Comparison of ENCODE assay signal across 8 cellular contexts in the genomic region with DNA sequence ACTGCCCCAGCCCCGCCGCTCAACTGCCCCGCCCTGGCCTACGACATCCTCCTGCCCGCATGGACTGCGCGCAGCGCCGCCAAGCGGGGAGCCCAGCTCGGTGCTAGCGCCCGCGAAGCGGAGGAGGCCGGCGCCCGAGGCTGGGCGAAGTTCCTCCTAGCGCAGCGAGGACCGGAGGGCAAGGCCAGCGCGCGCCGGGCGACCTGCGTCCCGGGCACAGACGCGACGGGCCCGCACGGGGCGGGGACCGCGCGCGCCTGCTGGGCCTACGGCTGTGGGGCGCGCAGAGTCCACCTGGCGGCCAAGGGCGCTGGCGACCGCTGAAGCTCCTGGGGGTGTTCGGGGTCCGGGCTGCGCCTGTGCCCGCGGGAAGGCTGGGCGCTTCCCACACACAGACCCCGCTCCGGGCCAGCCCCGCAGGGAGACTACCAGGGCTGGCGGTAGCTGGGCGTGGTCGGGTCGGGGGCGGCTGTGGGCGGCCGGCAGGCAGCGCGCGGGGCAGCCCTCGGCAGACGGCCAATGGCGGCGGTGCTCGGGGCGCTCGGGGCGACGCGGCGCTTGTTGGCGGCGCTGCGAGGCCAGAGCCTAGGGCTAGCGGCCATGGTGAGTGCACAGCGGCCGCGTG. TPM values are rescaled to one million over a fixed set of nuclear protein-coding genes. Genes with fewer than 3 reads are reported as not detected.
DNase-seq lines count a peak whose midpoint lies in the region; ATAC-seq and TF ChIP-seq lines count a peak whose summit lies in the region.

Gene PCBD2, plus strand, starts transcription at position 511 of the 625 bp plus-strand sequence. Its CDS starts 9 bp downstream, at position 520.

- TF ChIP-seq EP300 in SK-N-SH (IDR thresholded peaks at IDR 0.05; ENCODE audit: borderline replicate concordance in 1 of 2, low read depth in 1 of 2, low read length in 1 of 2), result 0 out of 4 replicates have a peak, but pooled peaks of 1 of the 2 experiments have one; percentile 12

- POLR2A ChIA-PET in SK-N-SH (lab: Yijun Ruan, JAX), result interaction anchor here (0.5 to 2.5 kb wide), 10 partner anchors 10 to 333 kb away, joined by 3 to 17 read pairs (median 4); partner anchors contain the start of genes C5orf24, CAMLG, DDX46 and TXNDC15

- peak; percentile 96 for TF ChIP-seq CTCF in GM12864 (IDR thresholded peaks at IDR 0.05; ENCODE audit: low read depth, low read length, missing control alignments)
- peak; percentile 80 for TF ChIP-seq CTCF in SK-N-SH (IDR thresholded peaks at IDR 0.05)
- peak; percentile 86 for TF ChIP-seq CTCF in glutamatergic neuron (IDR thresholded peaks at IDR 0.05; ENCODE audit: partially characterized antibody, unreplicated experiment)
- TF ChIP-seq CTCF in osteoblast (IDR thresholded peaks at IDR 0.05; ENCODE audit: extremely low read depth, low read depth, low read length), result peak; percentile 74
- TF ChIP-seq CTCF in thoracic aorta (IDR thresholded peaks at IDR 0.05), result peak; percentile 80

- H3K27ac Mint-ChIP-seq in glutamatergic neuron (ENCODE audit: unreplicated experiment), result peak within 1 kb of the TSS; percentile 98

- H3K9me2 ChIP-seq in SK-N-SH, result no peaks in the 10 kb centered on the region

- H3K36me3 ChIP-seq in SK-N-SH (replicated peaks in 1 of 2; ENCODE audit: control insufficient read depth in 1 of 2, insufficient read depth in 2 of 2, low read length in 1 of 2), result peaks cover 3 to 20% of the 10 kb centered on the region in 2 experiments
- peaks cover 4% of the 10 kb centered on the region for H3K36me3 ChIP-seq in osteoblast (ENCODE audit: insufficient read depth, low read length)
- no peaks in the 10 kb centered on the region for H3K36me3 ChIP-seq in thoracic aorta

- peak; percentile 85 for ATAC-seq in HG02610 (IDR thresholded peaks at IDR 0.05; ENCODE audit: unreplicated experiment)
- ATAC-seq in thoracic aorta (ENCODE audit: insufficient number of reproducible peaks, low FRiP score, low read depth), result peak; percentile 95

- TF ChIP-seq RAD21 in SK-N-SH (IDR thresholded peaks at IDR 0.05; ENCODE audit: low read length), result peak; percentile 58

- H4K20me1 ChIP-seq in SK-N-SH (ENCODE audit: insufficient read depth) (no peaks in the 10 kb centered on the region), osteoblast (ENCODE audit: insufficient read depth, low read length) (no peaks in the 10 kb centered on the region)

- peaks cover 21% of the 10 kb centered on the region for H3F3A ChIP-seq in SK-N-SH (replicated peaks; ENCODE audit: insufficient read depth)

- H3K9me3 Mint-ChIP-seq in glutamatergic neuron (ENCODE audit: unreplicated experiment), result peaks cover 7% of the 10 kb centered on the region

- WGBS in SK-N-SH (ENCODE audit: low lambda C conversion rate), result no CpG with 5 or more reads among the region's 83 CpGs

- H3K4me1 Mint-ChIP-seq in glutamatergic neuron (ENCODE audit: low read depth, unreplicated experiment), result peaks cover 5% of the 10 kb centered on the region

- H3K4me3 ChIP-seq in GM12864 (ENCODE audit: low read depth, low read length) (peak within 1 kb of the TSS; percentile 77), SK-N-SH (ENCODE audit: low read depth in 2 of 2, low read length in 1 of 2) (peak within 1 kb of the TSS; percentile 60 to 78), osteoblast (ENCODE audit: insufficient read depth, low read length) (peak within 1 kb of the TSS; percentile 88), thoracic aorta (peak within 1 kb of the TSS; percentile 89)

- peak within 1 kb of the TSS; percentile 87 to 88 for H3K27ac ChIP-seq in SK-N-SH (ENCODE audit: low read depth in 2 of 2, low read length in 1 of 2)
- peak within 1 kb of the TSS; percentile 82 for H3K27ac ChIP-seq in osteoblast (ENCODE audit: low read depth, low read length)
- H3K27ac ChIP-seq in thoracic aorta, result peak within 1 kb of the TSS; percentile 96 to 98

- H3K9ac ChIP-seq in SK-N-SH, result peak within 1 kb of the TSS; percentile 93

- H3K4me3 Mint-ChIP-seq in glutamatergic neuron (ENCODE audit: unreplicated experiment), result peak within 1 kb of the TSS; percentile 91

- H3K4me1 ChIP-seq in SK-N-SH (ENCODE audit: control insufficient read depth in 1 of 2, insufficient read depth in 2 of 2, low read depth in 1 of 2, low read length in 1 of 2) (no peaks in the 10 kb centered on the region), osteoblast (ENCODE audit: insufficient read depth, low read length) (peaks cover 7% of the 10 kb centered on the region), thoracic aorta (ENCODE audit: control insufficient read depth in 1 of 2, low read depth in 2 of 2) (no peaks in the 10 kb centered on the region)

- peaks cover 8% of the 10 kb centered on the region for H3K27me3 Mint-ChIP-seq in glutamatergic neuron (ENCODE audit: unreplicated experiment)

- H2AFZ ChIP-seq in SK-N-SH (ENCODE audit: low read depth) (peak within 1 kb of the TSS; percentile 90), osteoblast (ENCODE audit: low read length) (peak within 1 kb of the TSS; percentile 89)

- CTCF ChIA-PET in SK-N-SH (lab: Yijun Ruan, JAX), result interaction anchor here (0.6 to 2.9 kb wide), 60 partner anchors 10 to 1643 kb away, joined by 3 to 25 read pairs (median 4); partner anchors contain the start of genes C5orf24, CAMLG, DDX46 and TXNDC15

- peak; percentile 71 for DNase-seq in GM12864 (ENCODE audit: low read depth)
- peak; percentile 85 for DNase-seq in NCI-H1092 (lab: John Stamatoyannopoulos, UW)
- DNase-seq in SK-N-SH, result peak; percentile 93
- DNase-seq in activated naive CD4-positive, alpha-beta T cell treated with anti-CD3 and anti-CD28 coated beads, Interleukin-2, amount 50 U/mL, for 16 hours, result peak; percentile 93
- DNase-seq in glutamatergic neuron, result peak; percentile 96
- peak; percentile 98 for DNase-seq in osteoblast (ENCODE audit: insufficient read length, low spot score, missing footprints)
- peak; percentile 58 for DNase-seq in thoracic aorta (ENCODE audit: low spot score)

- H3K4me2 ChIP-seq in SK-N-SH (peak within 1 kb of the TSS; percentile 86), osteoblast (ENCODE audit: insufficient read depth, low read length) (peak within 1 kb of the TSS; percentile 96)

- H3K27me3 ChIP-seq in SK-N-SH (ENCODE audit: insufficient read depth), result no peaks in the 10 kb centered on the region
- H3K27me3 ChIP-seq in osteoblast (ENCODE audit: insufficient read depth, low read length), result no peaks in the 10 kb centered on the region
- H3K27me3 ChIP-seq in thoracic aorta (replicated peaks; ENCODE audit: insufficient read depth), result no peaks in the 10 kb centered on the region

- H3K79me2 ChIP-seq in SK-N-SH (ENCODE audit: insufficient read depth), result peaks cover 10% of the 10 kb centered on the region
- H3K79me2 ChIP-seq in osteoblast (ENCODE audit: insufficient read depth, low read length), result peaks cover 4% of the 10 kb centered on the region

- H3K36me3 Mint-ChIP-seq in glutamatergic neuron (ENCODE audit: unreplicated experiment), result no peaks in the 10 kb centered on the region

- H3K9me3 ChIP-seq in SK-N-SH (no peaks in the 10 kb centered on the region), osteoblast (ENCODE audit: low read depth, low read length) (no peaks in the 10 kb centered on the region), thoracic aorta (no peaks in the 10 kb centered on the region)

TF ChIP-seq in SK-N-SH, 30 proteins besides CTCF, POLR2A, EP300 and RAD21 (continues in another document):
- TF ChIP-seq RFX5 (IDR thresholded peaks at IDR 0.05; ENCODE audit: low read length), result no peak
- TF ChIP-seq TAF1 (IDR thresholded peaks at IDR 0.05; ENCODE audit: borderline replicate concordance, low read depth, low read length), result peak; percentile 53; the same call in 1 of the 2 replicates
- 0 out of 2 replicates have a peak, but pooled peaks have one; percentile 20 for TF ChIP-seq TCF12 (IDR thresholded peaks at IDR 0.05)
- no peak; the same call in 1 of the 2 replicates for TF ChIP-seq NFIC (IDR thresholded peaks at IDR 0.05; ENCODE audit: borderline replicate concordance)
- TF ChIP-seq JUND (IDR thresholded peaks at IDR 0.05), result no peak
- peak; percentile 83 for TF ChIP-seq MAX (IDR thresholded peaks at IDR 0.05; ENCODE audit: low read depth)
- TF ChIP-seq, protein P1, sequence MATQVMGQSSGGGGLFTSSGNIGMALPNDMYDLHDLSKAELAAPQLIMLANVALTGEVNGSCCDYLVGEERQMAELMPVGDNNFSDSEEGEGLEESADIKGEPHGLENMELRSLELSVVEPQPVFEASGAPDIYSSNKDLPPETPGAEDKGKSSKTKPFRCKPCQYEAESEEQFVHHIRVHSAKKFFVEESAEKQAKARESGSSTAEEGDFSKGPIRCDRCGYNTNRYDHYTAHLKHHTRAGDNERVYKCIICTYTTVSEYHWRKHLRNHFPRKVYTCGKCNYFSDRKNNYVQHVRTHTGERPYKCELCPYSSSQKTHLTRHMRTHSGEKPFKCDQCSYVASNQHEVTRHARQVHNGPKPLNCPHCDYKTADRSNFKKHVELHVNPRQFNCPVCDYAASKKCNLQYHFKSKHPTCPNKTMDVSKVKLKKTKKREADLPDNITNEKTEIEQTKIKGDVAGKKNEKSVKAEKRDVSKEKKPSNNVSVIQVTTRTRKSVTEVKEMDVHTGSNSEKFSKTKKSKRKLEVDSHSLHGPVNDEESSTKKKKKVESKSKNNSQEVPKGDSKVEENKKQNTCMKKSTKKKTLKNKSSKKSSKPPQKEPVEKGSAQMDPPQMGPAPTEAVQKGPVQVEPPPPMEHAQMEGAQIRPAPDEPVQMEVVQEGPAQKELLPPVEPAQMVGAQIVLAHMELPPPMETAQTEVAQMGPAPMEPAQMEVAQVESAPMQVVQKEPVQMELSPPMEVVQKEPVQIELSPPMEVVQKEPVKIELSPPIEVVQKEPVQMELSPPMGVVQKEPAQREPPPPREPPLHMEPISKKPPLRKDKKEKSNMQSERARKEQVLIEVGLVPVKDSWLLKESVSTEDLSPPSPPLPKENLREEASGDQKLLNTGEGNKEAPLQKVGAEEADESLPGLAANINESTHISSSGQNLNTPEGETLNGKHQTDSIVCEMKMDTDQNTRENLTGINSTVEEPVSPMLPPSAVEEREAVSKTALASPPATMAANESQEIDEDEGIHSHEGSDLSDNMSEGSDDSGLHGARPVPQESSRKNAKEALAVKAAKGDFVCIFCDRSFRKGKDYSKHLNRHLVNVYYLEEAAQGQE (IDR thresholded peaks at IDR 0.05; ENCODE audit: low read depth, low read length), result no peak
- no peak for TF ChIP-seq ELF1 (IDR thresholded peaks at IDR 0.05)
- TF ChIP-seq YY1 (IDR thresholded peaks at IDR 0.05; ENCODE audit: low read depth), result peak; percentile 55
- 0 out of 2 replicates have a peak, but pooled peaks have one; percentile 38 for TF ChIP-seq SIN3A (IDR thresholded peaks at IDR 0.05; ENCODE audit: borderline replicate concordance, low read depth, low read length)

RNA-seq across cellular contexts. Expression of gene PCBD2, which starts in this region (rescaled TPM):
- 5.1 and 6.2 TPM in 2 replicates for polyA plus RNA-seq in SK-N-SH (2012; rRNA removed)
- 7.5 and 7.7 TPM in 2 replicates for polyA plus RNA-seq in SK-N-SH (2012; cell fraction: cytosol; rRNA removed)
- polyA plus RNA-seq in SK-N-SH (2012; cell fraction: nucleus; rRNA removed), result 6.9 and 8.8 TPM in 2 replicates
- total RNA-seq in glutamatergic neuron (ENCODE audit: unreplicated experiment), result 9.9 TPM
- total RNA-seq in osteoblast, result 4.7 and 6.5 TPM in 2 replicates
- total RNA-seq in thoracic aorta, result 10 to 100 TPM in 1 of 2 donors, 1 to 10 TPM in 1; 6.9 to 10.4 TPM

Comparison
In these comparisons a context has a peak if more than half of its experiments do, and no peak if none do; other contexts are left out.
1. Peak in every context shown above with its lines: DNase-seq, ATAC-seq, H3K4me3 ChIP-seq and H3K27ac ChIP-seq.